28 cellular contexts compared by ENCODE assay signal in genomic region chrX:118571829-118572228, GRCh38.
DNase-seq lines count a peak whose midpoint lies in the region; ATAC-seq, FAIRE-seq and TF ChIP-seq lines count a peak whose summit lies in the region.
"Had no signal": no experiment of that assay in that cellular context is flagged by ENCODE, and none has a peak within 500 bp of the region (broad histone marks: within the 10 kb centered on the region; RNA-seq: fewer than 3 reads in every experiment).

No MANE protein-coding gene starts in this region.

- no peak for TF ChIP-seq RAD21 in A549 (conservative IDR thresholded peaks at IDR 0.05 in 1 of 2, IDR thresholded peaks at IDR 0.05 in 1 of 2)

- CTCF ChIA-PET in A549 (lab: Yijun Ruan, JAX) = no interaction called here
- CTCF ChIA-PET in naive thymus-derived CD4-positive, alpha-beta T cell (lab: Charles Lee) = no interaction called here

- no peaks in the 10 kb centered on the region for H3K9me3 ChIP-seq in A549
- no peaks in the 10 kb centered on the region for H3K9me3 ChIP-seq in right lobe of liver
- H3K9me3 ChIP-seq in naive thymus-derived CD4-positive, alpha-beta T cell (ENCODE audit: control insufficient read depth in 2 of 3, low read length in 3 of 3) = no peaks in the 10 kb centered on the region
- H3K9me3 ChIP-seq: ascending aorta, BE2C, Peyer's patch, stomach, tibial nerve had no signal

- peak overlapping the region; percentile 23; the same call in 2 of the 3 replicates for H3K4me2 ChIP-seq in A549

- no peaks in the 10 kb centered on the region for H3K9me3 Mint-ChIP-seq in naive thymus-derived CD4-positive, alpha-beta T cell
- H3K9me3 Mint-ChIP-seq: activated naive CD4-positive, alpha-beta T cell treated with anti-CD3 and anti-CD28 coated beads, Interleukin-2, amount 50 U/mL, for 72 hours had no signal

- H3K27me3 Mint-ChIP-seq in naive thymus-derived CD4-positive, alpha-beta T cell = no peaks in the 10 kb centered on the region
- H3K27me3 Mint-ChIP-seq: progenitor cell of endocrine pancreas had no signal

- TF ChIP-seq EP300 in A549 (IDR thresholded peaks at IDR 0.05) = no peak

- FAIRE-seq in A549 (lab: Jason Lieb, UNC) = peak; percentile 85
- FAIRE-seq: endometrium, G401.6 had no signal

- peaks cover 0 to 10% (median 4%) of the 10 kb centered on the region in 7 donors for H3K4me1 Mint-ChIP-seq in naive thymus-derived CD4-positive, alpha-beta T cell

- H3K27ac ChIP-seq in A549 = 0 out of 6 replicates have a peak overlapping the region, but pooled peaks of 1 of the 2 experiments have one; percentile 31
- H3K27ac ChIP-seq in right lobe of liver = peak overlapping the region in 1 of 3 donors; percentile 25
- H3K27ac ChIP-seq in naive thymus-derived CD4-positive, alpha-beta T cell (ENCODE audit: low read depth, low read length) = no peak overlapping the region
- H3K27ac ChIP-seq: ascending aorta, foreskin keratinocyte, Peyer's patch, stomach, tibial nerve had no signal

- H3K4me1 ChIP-seq in A549 (0 out of 3 replicates have a peak, but pooled peaks cover 4% of the 10 kb centered on the region), right lobe of liver (no peaks in the 10 kb centered on the region)
- H3K4me1 ChIP-seq in naive thymus-derived CD4-positive, alpha-beta T cell (ENCODE audit: control insufficient read depth in 2 of 2, insufficient read depth in 2 of 2, low read length in 2 of 2) = no peaks in the 10 kb centered on the region
- H3K4me1 ChIP-seq: ascending aorta, BE2C, Peyer's patch, stomach, tibial nerve had no signal

- H3K27me3 ChIP-seq in right lobe of liver = no peaks in the 10 kb centered on the region
- H3K27me3 ChIP-seq in naive thymus-derived CD4-positive, alpha-beta T cell (ENCODE audit: control insufficient read depth in 2 of 2, insufficient read depth in 2 of 2, low read length in 2 of 2) = no peaks in the 10 kb centered on the region
- H3K27me3 ChIP-seq: ascending aorta, BE2C, foreskin keratinocyte, Peyer's patch had no signal

- H3K36me3 ChIP-seq in right lobe of liver = no peaks in the 10 kb centered on the region
- H3K36me3 ChIP-seq in naive thymus-derived CD4-positive, alpha-beta T cell (ENCODE audit: control insufficient read depth in 2 of 3, insufficient read depth in 3 of 3, low read length in 3 of 3) = peaks cover 0 to 36% (median 6%) of the 10 kb centered on the region in 3 experiments
- H3K36me3 ChIP-seq: BE2C, Peyer's patch had no signal

- TF ChIP-seq POLR2A in A549 (IDR thresholded peaks at IDR 0.05; ENCODE audit: low read length) (no peak), right lobe of liver (IDR thresholded peaks at IDR 0.05) (no peak)

- TF ChIP-seq CTCF in A549 (IDR thresholded peaks at IDR 0.05) (no peak), right lobe of liver (IDR thresholded peaks at IDR 0.05) (no peak)

- DNase-seq in A549 (ENCODE audit: low read depth in 1 of 2, low spot score in 1 of 2) (peak in 1 of 2 experiments; percentile 9), NCI-H460 (ENCODE audit: extremely low read depth, low read depth) (peak; percentile 53), fibroblast of peridontal ligament (ENCODE audit: extremely low read depth) (peak; percentile 73), right lobe of liver (peak in 2 of 3 donors; percentile 50 to 58), COLO829 (ENCODE audit: low spot score) (no peak), RKO (ENCODE audit: low spot score) (no peak)
- no peak for DNase-seq in naive thymus-derived CD4-positive, alpha-beta T cell
- DNase-seq: activated CD4-positive, alpha-beta T cell treated with anti-CD3 and anti-CD28 coated beads, Interleukin-2, amount 50 U/mL, for 48 hours; BE2C; central memory CD4-positive, alpha-beta T cell; dermis blood vessel endothelial cell; DMS53; foreskin keratinocyte; GOT3; NCI-H1105 treated with DMSO at 0.1 percent for 48 hours; NCI-H2029; NCI-H2227 treated with DMSO at 0.1 percent for 48 hours; NCI-H69; Peyer's patch; stomach; T1000 had no signal

- no peak overlapping the region for H3K4me3 Mint-ChIP-seq in naive thymus-derived CD4-positive, alpha-beta T cell

- H3K4me3 ChIP-seq in A549 = no peak overlapping the region
- no peak overlapping the region for H3K4me3 ChIP-seq in right lobe of liver
- no peak overlapping the region for H3K4me3 ChIP-seq in naive thymus-derived CD4-positive, alpha-beta T cell (ENCODE audit: low read length)
- H3K4me3 ChIP-seq: ascending aorta, Peyer's patch, stomach, tibial nerve had no signal

- WGBS in A549 (ENCODE audit: missing lambda C conversion rate) = 52% methylated on average over 3 of the region's 3 CpGs
- WGBS in right lobe of liver (ENCODE audit: insufficient coverage, low coverage, low lambda C conversion rate, missing lambda C conversion rate) = 45% methylated on average over 3 of the region's 3 CpGs

- POLR2A ChIA-PET in A549 (lab: Yijun Ruan, JAX) = no interaction called here
- POLR2A ChIA-PET in naive thymus-derived CD4-positive, alpha-beta T cell (lab: Charles Lee) = interaction anchor here (0.7 kb wide), 1 partner anchor 9 kb away, joined by 3 read pairs; no protein-coding TSS in a partner anchor

- H3K36me3 Mint-ChIP-seq in naive thymus-derived CD4-positive, alpha-beta T cell = peaks cover 0 to 24% (median 13%) of the 10 kb centered on the region in 5 donors

- peak overlapping the region in 2 of 9 donors; percentile 28 to 41 for H3K27ac Mint-ChIP-seq in naive thymus-derived CD4-positive, alpha-beta T cell
- H3K27ac Mint-ChIP-seq: progenitor cell of endocrine pancreas had no signal

- intact Hi-C loops in right lobe of liver (cut with DNase I) = no loop called here
- intact Hi-C loops in naive thymus-derived CD4-positive, alpha-beta T cell (cut with micrococcal nuclease) = no loop called here

- no peak; a peak in 1 of 6 replicates for ATAC-seq in A549
- ATAC-seq in right lobe of liver = peak; percentile 93 to 99 (median 98)
- ATAC-seq in HG03342 (IDR thresholded peaks at IDR 0.05; ENCODE audit: unreplicated experiment) = no peak
- no peak for ATAC-seq in naive thymus-derived CD4-positive, alpha-beta T cell
- ATAC-seq: activated naive CD4-positive, alpha-beta T cell treated with anti-CD3 and anti-CD28 coated beads, Interleukin-2, amount 50 U/mL, for 72 hours; foreskin keratinocyte had no signal

TF ChIP-seq in A549, 52 proteins besides CTCF, POLR2A, EP300 and RAD21:
- TF ChIP-seq HOXB5 (CRISPR knock-in tag; IDR thresholded peaks at IDR 0.05) (no peak), CEBPB (IDR thresholded peaks at IDR 0.05) (0 out of 4 replicates have a peak, but pooled peaks of 1 of the 2 experiments have one; percentile 14)
TF ChIP-seq in A549: peak in this region for 1.

Comparison
In these comparisons a context has a peak if more than half of its experiments do, and no peak if none do; other contexts are left out.
1. ATAC-seq: peak in right lobe of liver (4 of 4); none in A549 (0 of 2), HG03342 (single experiment) and naive thymus-derived CD4-positive, alpha-beta T cell (single experiment).
2. DNase-seq: peak in NCI-H460 (single experiment), fibroblast of peridontal ligament (single experiment) and right lobe of liver (2 of 3); none in COLO829 (single experiment), RKO (single experiment) and naive thymus-derived CD4-positive, alpha-beta T cell (0 of 9).